17 cellular contexts compared by ENCODE assay signal in genomic region chr5:174998131-174998730, GRCh38.
DNase-seq lines count a peak whose midpoint lies in the region; ATAC-seq and TF ChIP-seq lines count a peak whose summit lies in the region.
"Had no signal": no experiment of that assay in that cellular context is flagged by ENCODE, and none has a peak within 500 bp of the region (broad histone marks: within the 10 kb centered on the region; RNA-seq: fewer than 3 reads in every experiment).

No MANE protein-coding gene starts in this region.

- no peak overlapping the region for H3K9ac ChIP-seq in trophoblast cell (ENCODE audit: low read length)
- H3K9ac ChIP-seq: KMS-11 had no signal

- no peak overlapping the region for H4K12ac ChIP-seq in trophoblast cell (ENCODE audit: low read depth, low read length)

- H3K27me3 Mint-ChIP-seq in activated naive CD4-positive, alpha-beta T cell treated with anti-CD3 and anti-CD28 coated beads, Interleukin-2, amount 10 ng/mL, durations not matched to agents 7 days and 5 days, result peaks cover 4% of the 10 kb centered on the region
- peaks cover 1% of the 10 kb centered on the region for H3K27me3 Mint-ChIP-seq in activated CD4-positive, alpha-beta memory T cell treated with anti-CD3 and anti-CD28 coated beads for 36 hours

- no peaks in the 10 kb centered on the region for H3K27me3 ChIP-seq in trophoblast cell (ENCODE audit: insufficient read depth, low read length)
- no peaks in the 10 kb centered on the region for H3K27me3 ChIP-seq in Peyer's patch

- TF ChIP-seq CTCF in Peyer's patch (IDR thresholded peaks at IDR 0.05), result no peak

- no peaks in the 10 kb centered on the region for H3K79me2 ChIP-seq in trophoblast cell (ENCODE audit: control insufficient read depth, insufficient read depth, low read length, poor library complexity)

- H3K9me3 ChIP-seq in trophoblast cell (ENCODE audit: insufficient read depth, low read depth, low read length), result peaks cover 2% of the 10 kb centered on the region
- no peaks in the 10 kb centered on the region for H3K9me3 ChIP-seq in Peyer's patch
- H3K9me3 ChIP-seq: MG63 had no signal

- no CpG with 5 or more reads among the region's 5 CpGs for WGBS in trophoblast cell (ENCODE audit: extremely low coverage, insufficient coverage, insufficient read length)

- H3K4me1 Mint-ChIP-seq in activated naive CD4-positive, alpha-beta T cell treated with anti-CD3 and anti-CD28 coated beads, Interleukin-2, amount 10 ng/mL, durations not matched to agents 7 days and 5 days, result peaks cover 15% of the 10 kb centered on the region
- peaks cover 13% of the 10 kb centered on the region for H3K4me1 Mint-ChIP-seq in activated CD4-positive, alpha-beta memory T cell treated with anti-CD3 and anti-CD28 coated beads for 36 hours (ENCODE audit: low read depth)

- H4K8ac ChIP-seq in trophoblast cell (ENCODE audit: low read depth, low read length), result no peak overlapping the region

- H3K4me3 Mint-ChIP-seq in activated naive CD4-positive, alpha-beta T cell treated with anti-CD3 and anti-CD28 coated beads, Interleukin-2, amount 10 ng/mL, durations not matched to agents 7 days and 5 days, result peak overlapping the region; percentile 33
- no peak overlapping the region for H3K4me3 Mint-ChIP-seq in activated CD4-positive, alpha-beta memory T cell treated with anti-CD3 and anti-CD28 coated beads for 36 hours

- no peak overlapping the region for H2AFZ ChIP-seq in trophoblast cell (ENCODE audit: insufficient read depth, low read length, poor library complexity)

- peak overlapping the region; percentile 74 for H3K27ac Mint-ChIP-seq in activated naive CD4-positive, alpha-beta T cell treated with anti-CD3 and anti-CD28 coated beads, Interleukin-2, amount 10 ng/mL, durations not matched to agents 7 days and 5 days
- peak overlapping the region; percentile 75 for H3K27ac Mint-ChIP-seq in activated CD4-positive, alpha-beta memory T cell treated with anti-CD3 and anti-CD28 coated beads for 36 hours

- H3K4ac ChIP-seq in trophoblast cell (ENCODE audit: low read depth, low read length), result no peak overlapping the region

- no peak overlapping the region for H3K4me2 ChIP-seq in trophoblast cell (ENCODE audit: low read length)
- H3K4me2 ChIP-seq: KMS-11 had no signal

- H3K14ac ChIP-seq in trophoblast cell (ENCODE audit: low read length), result no peak overlapping the region

- H3K23ac ChIP-seq in trophoblast cell (ENCODE audit: low read length), result peak overlapping the region; percentile 5

- CTCF ChIA-PET in activated naive CD4-positive, alpha-beta T cell treated with anti-CD3 and anti-CD28 coated beads, Interleukin-2, amount 10 ng/mL, durations not matched to agents 7 days and 5 days (lab: Charles Lee), result no interaction called here
- CTCF ChIA-PET in activated CD4-positive, alpha-beta memory T cell treated with anti-CD3 and anti-CD28 coated beads for 36 hours (lab: Charles Lee), result interaction anchor here (0.8 to 1.3 kb wide), 3 partner anchors 15 to 325 kb away, joined by 3 to 4 read pairs (median 3); no protein-coding TSS in a partner anchor

- H3K4me1 ChIP-seq in trophoblast cell (ENCODE audit: control insufficient read depth in 1 of 2, insufficient read depth in 2 of 2, low read length in 2 of 2), result no peaks in the 10 kb centered on the region
- H3K4me1 ChIP-seq in Peyer's patch, result no peaks in the 10 kb centered on the region

- H3K36me3 ChIP-seq in trophoblast cell (ENCODE audit: control insufficient read depth in 1 of 2, insufficient read depth in 2 of 2, low read length in 2 of 2), result no peaks in the 10 kb centered on the region
- no peaks in the 10 kb centered on the region for H3K36me3 ChIP-seq in Peyer's patch
- H3K36me3 ChIP-seq: MG63 had no signal

- H3K9me3 Mint-ChIP-seq in activated naive CD4-positive, alpha-beta T cell treated with anti-CD3 and anti-CD28 coated beads, Interleukin-2, amount 10 ng/mL, durations not matched to agents 7 days and 5 days, result peaks cover 16% of the 10 kb centered on the region
- peaks cover 23% of the 10 kb centered on the region for H3K9me3 Mint-ChIP-seq in activated CD4-positive, alpha-beta memory T cell treated with anti-CD3 and anti-CD28 coated beads for 36 hours

- H3K18ac ChIP-seq in trophoblast cell (ENCODE audit: low read length), result no peak overlapping the region

- TF ChIP-seq POLR2A in Peyer's patch (IDR thresholded peaks at IDR 0.05), result no peak

- no peak overlapping the region for H2BK5ac ChIP-seq in trophoblast cell (ENCODE audit: low read depth, low read length, poor library complexity)

- H3K4me3 ChIP-seq in Jurkat, Clone E6-1 (ENCODE audit: low read length), result no peak overlapping the region
- H3K4me3 ChIP-seq in trophoblast cell (ENCODE audit: low read depth, low read length), result no peak overlapping the region
- no peak overlapping the region for H3K4me3 ChIP-seq in Peyer's patch
- H3K4me3 ChIP-seq: MG63 had no signal

- no peak overlapping the region for H2BK120ac ChIP-seq in trophoblast cell (ENCODE audit: insufficient read depth, low read length, poor library complexity)

- peaks cover 5% of the 10 kb centered on the region for H3K36me3 Mint-ChIP-seq in activated naive CD4-positive, alpha-beta T cell treated with anti-CD3 and anti-CD28 coated beads, Interleukin-2, amount 10 ng/mL, durations not matched to agents 7 days and 5 days
- H3K36me3 Mint-ChIP-seq in activated CD4-positive, alpha-beta memory T cell treated with anti-CD3 and anti-CD28 coated beads for 36 hours, result peaks cover 6% of the 10 kb centered on the region

- POLR2A ChIA-PET in activated CD4-positive, alpha-beta memory T cell treated with anti-CD3 and anti-CD28 coated beads for 36 hours (lab: Charles Lee), result no interaction called here

- H3K79me1 ChIP-seq in trophoblast cell (ENCODE audit: low read length), result no peaks in the 10 kb centered on the region

- no peak overlapping the region for H2AK5ac ChIP-seq in trophoblast cell (ENCODE audit: low read length)

- no peak overlapping the region for H2BK12ac ChIP-seq in trophoblast cell (ENCODE audit: low read length)

- ATAC-seq in GM19395 (IDR thresholded peaks at IDR 0.05; ENCODE audit: unreplicated experiment), result no peak
- ATAC-seq: HCT116 had no signal

- DNase-seq in activated naive CD4-positive, alpha-beta T cell treated with anti-CD3 and anti-CD28 coated beads, Interleukin-2, amount 10 ng/mL, durations not matched to agents 7 days and 5 days, result no peak
- DNase-seq in activated naive CD4-positive, alpha-beta T cell (lab: John Stamatoyannopoulos, UW), result no peak
- DNase-seq in Jurkat, Clone E6-1 (ENCODE audit: low read depth, low spot score), result peak; percentile 42
- DNase-seq in activated CD4-positive, alpha-beta memory T cell treated with anti-CD3 and anti-CD28 coated beads for 36 hours, result no peak
- no peak for DNase-seq in trophoblast cell
- DNase-seq in Peyer's patch, result no peak
- DNase-seq in SW480 (ENCODE audit: low spot score), result no peak
- DNase-seq: MG63, NCI-H1436, NCI-H2029 treated with DMSO at 0.1 percent for 48 hours, NCI-H510A, SIG-M5 had no signal

- H3K27ac ChIP-seq in trophoblast cell (ENCODE audit: low read depth, low read length) (no peak overlapping the region), Peyer's patch (no peak overlapping the region)
- H3K27ac ChIP-seq: C4-2B, HL-60, KMS-11 had no signal

- intact Hi-C loops in activated CD4-positive, alpha-beta memory T cell treated with anti-CD3 and anti-CD28 coated beads for 36 hours (cut with micrococcal nuclease), result loop anchor here (5.0 kb wide), 1 partner anchor 519 kb away; no protein-coding TSS in a partner anchor

- no peak overlapping the region for H4K91ac ChIP-seq in trophoblast cell (ENCODE audit: low read depth, low read length)
